ENCODE assay signal across 1 cellular context in genomic region chr13:80339841-80340642, GRCh38.
A peak's percentile ranks its signal among the peaks of the same experiment; 100 is the strongest.
TF ChIP-seq lines count a peak whose summit lies in the region.

No MANE protein-coding gene starts in this region.

TF ChIP-seq in HepG2, 621 proteins besides CTCF, POLR2A, EP300 and RAD21 (continued from another document and continues in another):
- TF ChIP-seq ZNF687 (CRISPR knock-in tag; IDR thresholded peaks at IDR 0.05) (peak; percentile 60; the same call in 1 of the 2 replicates), ZFP91 (CRISPR knock-in tag; IDR thresholded peaks at IDR 0.05; ENCODE audit: borderline replicate concordance) (peak; percentile 25; the same call in 1 of the 2 replicates), ZNF264 (CRISPR knock-in tag; IDR thresholded peaks at IDR 0.05) (no peak), CREB1 (IDR thresholded peaks at IDR 0.05) (no peak), CREB1 (CRISPR knock-in tag; IDR thresholded peaks at IDR 0.05) (no peak), ZNF501 (CRISPR knock-in tag; IDR thresholded peaks at IDR 0.05) (0 out of 2 replicates have a peak, but pooled peaks have one; percentile 52), USF2 (IDR thresholded peaks at IDR 0.05; ENCODE audit: low read depth, low read length) (no peak), USF2 (CRISPR knock-in tag; IDR thresholded peaks at IDR 0.05; ENCODE audit: borderline replicate concordance) (no peak), HNF4G (IDR thresholded peaks at IDR 0.05; ENCODE audit: borderline replicate concordance, low read depth, low read length) (peak; percentile 25; the same call in 1 of the 2 replicates), HNF4G (CRISPR knock-in tag; IDR thresholded peaks at IDR 0.05; ENCODE audit: borderline replicate concordance, low read depth) (no peak), ZNF790 (CRISPR knock-in tag; IDR thresholded peaks at IDR 0.05; ENCODE audit: borderline replicate concordance) (no peak), ZNF205 (CRISPR knock-in tag; IDR thresholded peaks at IDR 0.05) (no peak), NONO (IDR thresholded peaks at IDR 0.05) (no peak), NONO (CRISPR knock-in tag; conservative IDR thresholded peaks at IDR 0.05) (no peak), NFKB2 (CRISPR knock-in tag; IDR thresholded peaks at IDR 0.05; ENCODE audit: borderline replicate concordance) (peak; percentile 40; the same call in 1 of the 2 replicates), ZNF335 (CRISPR knock-in tag; IDR thresholded peaks at IDR 0.05) (no peak), MXD1 (CRISPR knock-in tag; IDR thresholded peaks at IDR 0.05) (peak; percentile 55; the same call in 1 of the 2 replicates), GATAD1 (CRISPR knock-in tag; IDR thresholded peaks at IDR 0.05) (no peak), ZNF367 (CRISPR knock-in tag; IDR thresholded peaks at IDR 0.05; ENCODE audit: borderline replicate concordance) (no peak), ZNF768 (CRISPR knock-in tag; IDR thresholded peaks at IDR 0.05) (peak; percentile 4; the same call in 1 of the 2 replicates), BATF2 (CRISPR knock-in tag; IDR thresholded peaks at IDR 0.05) (no peak), CHCHD3 (CRISPR knock-in tag; IDR thresholded peaks at IDR 0.05) (no peak), ZFP41 (CRISPR knock-in tag; IDR thresholded peaks at IDR 0.05; ENCODE audit: borderline replicate concordance) (no peak), DRAP1 (CRISPR knock-in tag; IDR thresholded peaks at IDR 0.05) (no peak), ZNF44 (CRISPR knock-in tag; IDR thresholded peaks at IDR 0.05) (no peak), NBN (conservative IDR thresholded peaks at IDR 0.05) (no peak), KAT8 (CRISPR knock-in tag; IDR thresholded peaks at IDR 0.05) (no peak), KAT7 (CRISPR knock-in tag; IDR thresholded peaks at IDR 0.05; ENCODE audit: borderline replicate concordance) (peak; percentile 7; the same call in 1 of the 2 replicates), ZNF616 (CRISPR knock-in tag; IDR thresholded peaks at IDR 0.05; ENCODE audit: low read depth) (no peak), TAF1 (CRISPR knock-in tag; IDR thresholded peaks at IDR 0.05) (no peak), HNRNPLL (IDR thresholded peaks at IDR 0.05; ENCODE audit: low read depth, low read length, poor library complexity, severe bottlenecking) (peak; percentile 66), GTF2F1 (IDR thresholded peaks at IDR 0.05; ENCODE audit: low read length) (no peak), IRF1 (CRISPR knock-in tag; IDR thresholded peaks at IDR 0.05; ENCODE audit: low read depth) (no peak), ZC3H13 (CRISPR knock-in tag; IDR thresholded peaks at IDR 0.05) (peak; percentile 62; the same call in 1 of the 2 replicates), ZBTB26 (CRISPR knock-in tag; IDR thresholded peaks at IDR 0.05; ENCODE audit: borderline replicate concordance) (no peak), KDM5A (IDR thresholded peaks at IDR 0.05; ENCODE audit: borderline replicate concordance, low read length) (peak; percentile 13; the same call in 1 of the 2 replicates), ZNF329 (CRISPR knock-in tag; IDR thresholded peaks at IDR 0.05; ENCODE audit: low read depth) (no peak), ZNF143 (CRISPR knock-in tag; IDR thresholded peaks at IDR 0.05) (no peak), HCFC1 (IDR thresholded peaks at IDR 0.05; ENCODE audit: low read depth, low read length) (no peak), AGO2 (optimal IDR thresholded peaks at IDR 0.05; ENCODE audit: low read depth, low read length) (peak; percentile 96), ZNF180 (CRISPR knock-in tag; IDR thresholded peaks at IDR 0.05; ENCODE audit: borderline replicate concordance, low read depth) (no peak), ZFAT (CRISPR knock-in tag; conservative IDR thresholded peaks at IDR 0.05) (no peak), ZNF382 (CRISPR knock-in tag; IDR thresholded peaks at IDR 0.05; ENCODE audit: borderline replicate concordance) (no peak), ZFP82 (CRISPR knock-in tag; IDR thresholded peaks at IDR 0.05; ENCODE audit: borderline replicate concordance) (0 out of 2 replicates have a peak, but pooled peaks have one; percentile 38), IKZF5 (CRISPR knock-in tag; IDR thresholded peaks at IDR 0.05) (0 out of 2 replicates have a peak, but pooled peaks have one; percentile 21), ZNF816 (CRISPR knock-in tag; IDR thresholded peaks at IDR 0.05; ENCODE audit: borderline replicate concordance) (no peak), CREM (IDR thresholded peaks at IDR 0.05) (no peak), CREM (CRISPR knock-in tag; IDR thresholded peaks at IDR 0.05) (no peak), PLSCR1 (CRISPR knock-in tag; IDR thresholded peaks at IDR 0.05; ENCODE audit: borderline replicate concordance) (no peak), SMARCE1 (IDR thresholded peaks at IDR 0.05; ENCODE audit: borderline replicate concordance) (no peak), ZNF839 (CRISPR knock-in tag; IDR thresholded peaks at IDR 0.05; ENCODE audit: borderline replicate concordance) (no peak), ZFX (CRISPR knock-in tag; IDR thresholded peaks at IDR 0.05; ENCODE audit: low read depth) (peak; percentile 38; the same call in 1 of the 2 replicates), ARNT (IDR thresholded peaks at IDR 0.05) (no peak), ZNF788 (CRISPR knock-in tag; IDR thresholded peaks at IDR 0.05; ENCODE audit: borderline replicate concordance) (peak; percentile 25; the same call in 1 of the 2 replicates), POGZ (CRISPR knock-in tag; IDR thresholded peaks at IDR 0.05) (no peak), HNRNPH1 (optimal IDR thresholded peaks at IDR 0.05; ENCODE audit: low read depth, low read length) (no peak), ZFP1 (CRISPR knock-in tag; IDR thresholded peaks at IDR 0.05) (no peak), ZNF549 (CRISPR knock-in tag; IDR thresholded peaks at IDR 0.05) (no peak), HMGXB4 (CRISPR knock-in tag; IDR thresholded peaks at IDR 0.05; ENCODE audit: borderline replicate concordance in 1 of 2, low read depth in 1 of 2) (peak in 1 of 2 experiments; percentile 85; a peak in 2 of 4 replicates)
